In the genomic region with DNA sequence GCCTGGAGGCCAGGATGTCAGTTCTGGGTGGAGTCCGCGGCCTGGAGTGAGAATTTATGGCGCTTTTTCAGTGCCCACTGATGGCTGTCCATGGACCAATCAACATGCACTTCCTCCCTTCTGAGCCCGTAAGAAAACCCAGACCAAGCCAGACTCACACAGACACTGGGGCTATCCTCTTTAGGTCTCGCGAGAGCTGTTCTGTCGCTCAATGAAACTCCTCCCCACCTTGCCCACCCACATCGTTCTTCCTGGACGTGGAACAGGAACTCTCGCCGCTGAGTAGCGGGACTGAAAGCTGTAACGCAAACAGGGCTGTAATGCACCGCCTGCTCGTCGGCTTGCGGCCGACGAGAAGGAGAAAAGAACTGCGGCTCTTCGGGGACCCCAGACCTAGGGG, we compare ENCODE assay signal across 1 cellular context.
TF ChIP-seq lines count a peak whose summit lies in the region.

No MANE protein-coding gene starts in this region.

TF ChIP-seq in SK-N-SH, 30 proteins besides CTCF, POLR2A, EP300 and RAD21 (continued from another document):
- TF ChIP-seq TCF12 (IDR thresholded peaks at IDR 0.05): no peak
- no peak for TF ChIP-seq TAF1 (IDR thresholded peaks at IDR 0.05; ENCODE audit: borderline replicate concordance, low read depth, low read length)
- no peak for TF ChIP-seq FOXJ3 (CRISPR knock-in tag; IDR thresholded peaks at IDR 0.05)
- no peak for TF ChIP-seq FOSL2 (IDR thresholded peaks at IDR 0.05; ENCODE audit: borderline replicate concordance, low read depth)
- TF ChIP-seq SMC3 (IDR thresholded peaks at IDR 0.05; ENCODE audit: low read depth, low read length): no peak
- TF ChIP-seq ZBTB33 (IDR thresholded peaks at IDR 0.05; ENCODE audit: borderline replicate concordance, low read depth): no peak
- no peak for TF ChIP-seq NFIC (IDR thresholded peaks at IDR 0.05; ENCODE audit: borderline replicate concordance)
- TF ChIP-seq GABPA (IDR thresholded peaks at IDR 0.05; ENCODE audit: low read depth): no peak
- no peak for TF ChIP-seq YY1 (IDR thresholded peaks at IDR 0.05; ENCODE audit: low read depth)
- TF ChIP-seq TEAD4 (IDR thresholded peaks at IDR 0.05; ENCODE audit: borderline replicate concordance, insufficient read depth): no peak
- no peak for TF ChIP-seq MAX (IDR thresholded peaks at IDR 0.05; ENCODE audit: low read depth)
- no peak for TF ChIP-seq FOXM1 (IDR thresholded peaks at IDR 0.05; ENCODE audit: low read depth)
